In the genomic region with DNA sequence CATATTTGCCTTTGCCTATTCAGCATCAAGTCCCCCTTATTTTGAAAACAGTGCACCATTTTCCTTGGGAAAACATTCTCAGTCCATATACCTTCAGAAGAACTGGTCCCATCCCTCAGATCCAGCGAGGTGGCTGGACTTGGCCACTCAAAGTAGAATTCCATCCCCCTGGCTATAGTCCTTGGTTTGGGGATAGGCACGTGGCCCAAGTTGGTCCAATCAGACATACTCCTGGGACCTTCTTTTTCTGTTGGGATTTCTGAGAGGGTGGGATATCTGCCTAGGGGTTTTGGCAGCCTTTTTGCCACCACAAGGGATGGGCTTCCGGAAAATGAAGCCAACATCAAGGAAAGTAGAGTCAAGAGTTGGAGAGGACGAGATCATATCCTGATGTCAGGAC, we compare ENCODE assay signal across 22 cellular contexts. TPM values are rescaled to one million over a fixed set of nuclear protein-coding genes. Genes with fewer than 3 reads are reported as not detected.
"Had no signal": no experiment of that assay in that cellular context is flagged by ENCODE, and none has a peak within 500 bp of the region (broad histone marks: within the 10 kb centered on the region; RNA-seq: fewer than 3 reads in every experiment).

No MANE protein-coding gene starts in this region.

- H3K4me1 ChIP-seq: colonic mucosa, parathyroid adenoma, right lobe of liver, vagina had no signal

- H3K9me3 Mint-ChIP-seq: activated T-cell treated with anti-CD3 and anti-CD28 coated beads, Interleukin-2, amount 50 U/mL, for 4 hours; central memory CD8-positive, alpha-beta T cell; endodermal cell; memory B cell; stimulated activated naive CD8-positive, alpha-beta T cell treated with anti-CD3 and anti-CD28 coated beads, Interleukin-15, amount 100 ng/mL, for 72 hours had no signal

- ATAC-seq: activated T-cell treated with anti-CD3 and anti-CD28 coated beads, Interleukin-2, amount 50 U/mL, for 4 hours; right lobe of liver; stimulated activated naive CD8-positive, alpha-beta T cell treated with anti-CD3 and anti-CD28 coated beads, Interleukin-15, amount 100 ng/mL, for 72 hours had no signal

- H3K36me3 ChIP-seq: brain microvascular endothelial cell, colonic mucosa, vagina had no signal

- H3K27ac ChIP-seq: brain microvascular endothelial cell, colonic mucosa, epithelial cell of prostate, parathyroid adenoma, right lobe of liver, vagina had no signal

- DNase-seq: activated CD4-positive, alpha-beta T cell treated with anti-CD3 and anti-CD28 coated beads for 1 hour; activated effector memory CD4-positive, alpha-beta T cell treated with anti-CD3 and anti-CD28 coated beads, Interleukin-2, amount 50 U/mL, for 16 hours; activated T-cell treated with anti-CD3 and anti-CD28 coated beads, Interleukin-2, amount 50 U/mL, for 4 hours; aorta; brain microvascular endothelial cell; colonic mucosa; endodermal cell; foreskin fibroblast; right lobe of liver; small intestine; stimulated activated CD4-positive, alpha-beta T cell treated with anti-CD3 and anti-CD28 coated beads, Interleukin-15, amount 100 ng/mL, for 24 hours; stimulated activated CD4-positive, alpha-beta T cell treated with anti-CD3 and anti-CD28 coated beads, Interleukin-2, amount 100 ng/mL, for 48 hours; stimulated activated naive CD8-positive, alpha-beta T cell treated with anti-CD3 and anti-CD28 coated beads, Interleukin-15, amount 100 ng/mL, for 72 hours; trophoblast cell had no signal

- H3K27me3 Mint-ChIP-seq: central memory CD8-positive, alpha-beta T cell; memory B cell; stimulated activated naive CD8-positive, alpha-beta T cell treated with anti-CD3 and anti-CD28 coated beads, Interleukin-15, amount 100 ng/mL, for 72 hours had no signal

- H3K9ac ChIP-seq: parathyroid adenoma had no signal

- H3K79me2 ChIP-seq: parathyroid adenoma had no signal

- H2AFZ ChIP-seq: parathyroid adenoma had no signal

- H3K27me3 ChIP-seq: brain microvascular endothelial cell, colonic mucosa, right lobe of liver, vagina had no signal

- H3K4me3 Mint-ChIP-seq: activated T-cell treated with anti-CD3 and anti-CD28 coated beads, Interleukin-2, amount 50 U/mL, for 4 hours; central memory CD8-positive, alpha-beta T cell; endodermal cell; memory B cell; stimulated activated naive CD8-positive, alpha-beta T cell treated with anti-CD3 and anti-CD28 coated beads, Interleukin-15, amount 100 ng/mL, for 72 hours had no signal

- H3K4me3 ChIP-seq: colonic mucosa, right lobe of liver, vagina had no signal

- H3K9me3 ChIP-seq: colonic mucosa, right lobe of liver, vagina had no signal

- H3K27ac Mint-ChIP-seq: endodermal cell; stimulated activated naive CD8-positive, alpha-beta T cell treated with anti-CD3 and anti-CD28 coated beads, Interleukin-15, amount 100 ng/mL, for 72 hours had no signal

RNA-seq across cellular contexts. Expression of a gene that starts 10.7 kb away (rescaled TPM):
- total RNA-seq: colonic mucosa; endodermal cell; glomerular endothelial cell; right lobe of liver; T-helper 1 cell treated with Interleukin-12 subunit alpha and Interleukin-12 subunit beta and Interleukin-4 antibody, amounts not matched to agents 30 ng/mL and 1 ng/mL, for 36 hours had no signal
- polyA plus RNA-seq: aorta, liver had no signal

RNA-seq across cellular contexts. Expression of a gene that starts 23.5 kb away (rescaled TPM):
- total RNA-seq: endodermal cell had no signal
